In genomic region chr2:12675801-12676200, GRCh38 we compare ENCODE assay signal across 1 cellular context.
A peak's percentile ranks its signal among the peaks of the same experiment; 100 is the strongest.
TF ChIP-seq lines count a peak whose summit lies in the region.

No MANE protein-coding gene starts in this region.

TF ChIP-seq in K562, 482 proteins besides CTCF, POLR2A, EP300 and RAD21:
- peak; percentile 23 for TF ChIP-seq DACH1 (IDR thresholded peaks at IDR 0.05; ENCODE audit: partially characterized antibody)
- TF ChIP-seq SMARCA4 (IDR thresholded peaks at IDR 0.05) = 0 out of 2 replicates have a peak, but pooled peaks have one; percentile 7
- no peak for TF ChIP-seq PBX2 (CRISPR knock-in tag; IDR thresholded peaks at IDR 0.05; ENCODE audit: low read depth)
- TF ChIP-seq PBX2 (tag; conservative IDR thresholded peaks at IDR 0.05; ENCODE audit: low read depth) = no peak
